ENCODE assay signal across 2 cellular contexts in the genomic region with DNA sequence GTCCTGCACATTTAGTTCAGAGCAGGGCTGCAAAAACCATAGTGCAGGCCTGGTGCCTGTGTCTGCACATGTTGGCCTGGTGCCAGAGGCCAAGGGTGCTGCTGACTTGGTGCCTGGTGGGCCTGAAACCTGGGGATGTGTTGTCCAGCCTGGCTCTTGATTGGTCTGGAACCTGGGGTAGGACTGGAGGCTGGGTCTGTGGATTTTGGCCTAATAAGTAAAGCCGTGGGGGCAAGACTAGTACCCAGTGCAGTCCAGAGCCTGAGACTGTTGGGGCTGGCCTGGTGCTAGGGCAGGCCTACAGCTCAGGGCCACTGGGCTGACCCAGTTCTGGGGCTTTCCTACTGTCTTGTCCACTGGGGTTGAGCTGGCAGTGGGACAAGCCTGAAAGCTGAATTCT.
TF ChIP-seq lines count a peak whose summit lies in the region.

No MANE protein-coding gene starts in this region.

TF ChIP-seq in SK-N-SH, 30 proteins besides CTCF, POLR2A, EP300 and RAD21:
- no peak for TF ChIP-seq SMC3 (IDR thresholded peaks at IDR 0.05; ENCODE audit: low read depth, low read length)
- TF ChIP-seq PBX3 (IDR thresholded peaks at IDR 0.05): no peak
- TF ChIP-seq TAF1 (IDR thresholded peaks at IDR 0.05; ENCODE audit: borderline replicate concordance, low read depth, low read length): no peak
- TF ChIP-seq EZH2phosphoT487 (IDR thresholded peaks at IDR 0.05; ENCODE audit: borderline replicate concordance, low read depth): no peak
- no peak for TF ChIP-seq ELF1 (IDR thresholded peaks at IDR 0.05)
- TF ChIP-seq MEF2A (IDR thresholded peaks at IDR 0.05; ENCODE audit: borderline replicate concordance, low read depth): no peak
- no peak for TF ChIP-seq FOXM1 (IDR thresholded peaks at IDR 0.05; ENCODE audit: low read depth)
- no peak for TF ChIP-seq YY1 (IDR thresholded peaks at IDR 0.05; ENCODE audit: low read depth)
- no peak for TF ChIP-seq JUND (IDR thresholded peaks at IDR 0.05)
TF ChIP-seq in SK-N-SH: peak in this region for 0.

TF ChIP-seq in SK-N-SH treated with all-trans-retinoic acid at 6 μM for 48 hours, 23 proteins besides CTCF, POLR2A, EP300 and RAD21:
- TF ChIP-seq TOX (CRISPR knock-in tag; IDR thresholded peaks at IDR 0.05; ENCODE audit: borderline replicate concordance) (no peak), TSHZ2 (CRISPR knock-in tag; IDR thresholded peaks at IDR 0.05) (no peak), GLIS3 (CRISPR knock-in tag; IDR thresholded peaks at IDR 0.05) (no peak), PATZ1 (CRISPR knock-in tag; IDR thresholded peaks at IDR 0.05; ENCODE audit: borderline replicate concordance) (no peak), ZNF70 (CRISPR knock-in tag; IDR thresholded peaks at IDR 0.05) (no peak)
